In the genomic region with DNA sequence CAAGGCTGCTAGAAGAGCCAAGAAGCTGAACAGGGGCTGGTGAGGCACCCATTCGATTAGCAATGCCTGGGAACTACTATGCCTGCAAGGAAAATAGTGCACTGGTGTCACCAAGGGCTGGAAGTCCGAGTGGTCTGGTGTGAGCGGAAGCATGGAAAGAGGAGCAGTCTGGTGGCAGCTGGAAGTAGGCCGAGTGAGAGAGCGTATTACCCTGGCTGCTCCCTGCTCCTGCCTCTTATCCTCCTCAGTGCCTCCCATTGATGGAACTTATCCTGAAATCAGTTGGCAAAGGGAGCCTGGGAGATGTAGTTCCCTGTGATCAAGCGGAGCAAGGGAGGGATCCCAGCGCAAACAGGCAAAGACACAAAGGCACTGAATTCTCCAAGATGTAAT, we compare ENCODE assay signal across 9 cellular contexts. TPM values are rescaled to one million over a fixed set of nuclear protein-coding genes. Genes with fewer than 3 reads are reported as not detected.
DNase-seq lines count a peak whose midpoint lies in the region; FAIRE-seq and TF ChIP-seq lines count a peak whose summit lies in the region.
"Had no signal": no experiment of that assay in that cellular context is flagged by ENCODE, and none has a peak within 500 bp of the region (broad histone marks: within the 10 kb centered on the region; RNA-seq: fewer than 3 reads in every experiment).

No MANE protein-coding gene starts in this region.

- CTCF ChIA-PET in CD8-positive, alpha-beta memory T cell (lab: Charles Lee) = interaction anchor here (1.1 to 5.7 kb wide), 7 partner anchors 9 to 239 kb away, joined by 4 to 46 read pairs (median 6); a partner anchor contains a TSS
- CTCF ChIA-PET in Caco-2 (lab: Charles Lee) = no interaction called here

- peaks cover 17% of the 10 kb centered on the region; the same call in 1 of the 2 replicates for H3K79me2 ChIP-seq in OCI-LY1 (ENCODE audit: insufficient read depth, low read length)

- DNase-seq in CD8-positive, alpha-beta memory T cell = no peak
- DNase-seq in dorsolateral prefrontal cortex = peak in 4 of 10 donors; percentile 20 to 55 (median 46)
- DNase-seq in nucleus accumbens (lab: John Stamatoyannopoulos, UW) = peak in 29 of 56 donors; percentile 10 to 55 (median 27)
- DNase-seq in 8988T = no peak
- no peak for DNase-seq in Caco-2
- no peak for DNase-seq in ureter (ENCODE audit: low spot score)
- DNase-seq in GM19239 (ENCODE audit: insufficient read length, low spot score) = no peak

- H3F3A ChIP-seq in OCI-LY1 (ENCODE audit: insufficient read depth, low read length) = 0 out of 2 replicates have a peak, but pooled peaks cover 7% of the 10 kb centered on the region

- peaks cover 91% of the 10 kb centered on the region for H3K4me1 ChIP-seq in CD8-positive, alpha-beta memory T cell (ENCODE audit: insufficient read depth, low read length)
- peaks cover 92% of the 10 kb centered on the region for H3K4me1 ChIP-seq in OCI-LY1 (ENCODE audit: insufficient read depth, low read length, severe bottlenecking)
- no peaks in the 10 kb centered on the region for H3K4me1 ChIP-seq in Caco-2

- TF ChIP-seq CTCF in OCI-LY1 (IDR thresholded peaks at IDR 0.05; ENCODE audit: low read length) (no peak), dorsolateral prefrontal cortex (IDR thresholded peaks at IDR 0.05 in 54 of 56, conservative IDR thresholded peaks at IDR 0.05 in 2 of 56; ENCODE audit: low read depth in 1 of 56, partially characterized antibody in 56 of 56) (no peak), Caco-2 (IDR thresholded peaks at IDR 0.05; ENCODE audit: insufficient read depth in 1 of 2, low read depth in 1 of 2, low read length in 1 of 2, severe bottlenecking in 1 of 2, unreplicated experiment in 1 of 2) (no peak)

- H3K27ac ChIP-seq in CD8-positive, alpha-beta memory T cell (ENCODE audit: low read depth, low read length) = peak overlapping the region; percentile 95
- H3K27ac ChIP-seq in OCI-LY1 (ENCODE audit: low read depth, low read length, poor library complexity, severe bottlenecking) (peak overlapping the region; percentile 94), dorsolateral prefrontal cortex (peak overlapping the region in 56 of 59 donors; percentile 48 to 93 (median 85))

- H3K4me1 Mint-ChIP-seq in CD8-positive, alpha-beta memory T cell = peaks cover 85 to 96% (median 93%) of the 10 kb centered on the region in 3 donors
- no peaks in the 10 kb centered on the region for H3K4me1 Mint-ChIP-seq in Caco-2 (ENCODE audit: low read depth, unreplicated experiment)

- no TSS peak for BruUV-seq in Caco-2 (replicated peaks; lab: Mats Ljungman, UMichigan)

- H3K27me3 ChIP-seq in CD8-positive, alpha-beta memory T cell (ENCODE audit: insufficient read depth, low read length, poor library complexity, severe bottlenecking) = no peaks in the 10 kb centered on the region
- H3K27me3 ChIP-seq in OCI-LY1 (ENCODE audit: insufficient read depth, low read length) (no peaks in the 10 kb centered on the region), dorsolateral prefrontal cortex (no peaks in the 10 kb centered on the region), Caco-2 (replicated peaks; ENCODE audit: control insufficient read depth, insufficient read depth, low read length) (no peaks in the 10 kb centered on the region)

- no peaks in the 10 kb centered on the region for H3K9me3 Mint-ChIP-seq in CD8-positive, alpha-beta memory T cell
- no peaks in the 10 kb centered on the region for H3K9me3 Mint-ChIP-seq in Caco-2 (ENCODE audit: unreplicated experiment)

- no peak overlapping the region for H2AFZ ChIP-seq in OCI-LY1 (ENCODE audit: low read length)

- intact Hi-C loops in dorsolateral prefrontal cortex (cut with DNase I) = no loop called here
- intact Hi-C loops in Caco-2 (cut with micrococcal nuclease; ENCODE audit: unreplicated experiment) = no loop called here

- H4K20me1 ChIP-seq in OCI-LY1 (ENCODE audit: insufficient read depth, low read length) = no peaks in the 10 kb centered on the region

- peak overlapping the region; percentile 90 to 100 (median 98) for H3K27ac Mint-ChIP-seq in CD8-positive, alpha-beta memory T cell
- H3K27ac Mint-ChIP-seq in Caco-2 (ENCODE audit: unreplicated experiment) = no peak overlapping the region

- H3K9me2 ChIP-seq in OCI-LY1 (ENCODE audit: low read depth, low read length) = no peaks in the 10 kb centered on the region

- no peaks in the 10 kb centered on the region for H3K36me3 ChIP-seq in CD8-positive, alpha-beta memory T cell (ENCODE audit: insufficient read depth, low read length)
- H3K36me3 ChIP-seq in OCI-LY1 (ENCODE audit: insufficient read depth, low read length) = no peaks in the 10 kb centered on the region
- H3K36me3 ChIP-seq in Caco-2 (ENCODE audit: control insufficient read depth, insufficient read depth, low read length) = no peaks in the 10 kb centered on the region

- H3K4me3 Mint-ChIP-seq in CD8-positive, alpha-beta memory T cell = peak overlapping the region; percentile 72 to 90 (median 84)
- no peak overlapping the region for H3K4me3 Mint-ChIP-seq in Caco-2 (ENCODE audit: unreplicated experiment)

- H3K9ac ChIP-seq in OCI-LY1 (ENCODE audit: low read length) = peak overlapping the region; percentile 45; the same call in 1 of the 2 replicates

- no peak for FAIRE-seq in GM19239 (lab: Jason Lieb, UNC)

- peak overlapping the region; percentile 40 for H3K4me3 ChIP-seq in CD8-positive, alpha-beta memory T cell (ENCODE audit: low read length)
- H3K4me3 ChIP-seq in OCI-LY1 (ENCODE audit: low read depth, low read length, poor library complexity, severe bottlenecking) (peak overlapping the region; percentile 29), dorsolateral prefrontal cortex (peak overlapping the region in 54 of 59 donors; percentile 1 to 58 (median 27)), Caco-2 (ENCODE audit: low read depth, low read length) (no peak overlapping the region)
- H3K4me3 ChIP-seq: lung had no signal

- peaks cover 7 to 36% (median 11%) of the 10 kb centered on the region in 3 donors for H3K36me3 Mint-ChIP-seq in CD8-positive, alpha-beta memory T cell
- no peaks in the 10 kb centered on the region for H3K36me3 Mint-ChIP-seq in Caco-2 (ENCODE audit: insufficient read depth, unreplicated experiment)

- POLR2A ChIA-PET in CD8-positive, alpha-beta memory T cell (lab: Charles Lee) = interaction anchor here (8.8 kb wide), 1 partner anchor 9 kb away, joined by 86 read pairs; a partner anchor contains a TSS
- POLR2A ChIA-PET in Caco-2 (lab: Charles Lee) = no interaction called here

- no peaks in the 10 kb centered on the region for H3K9me3 ChIP-seq in CD8-positive, alpha-beta memory T cell (ENCODE audit: low read length)
- no peaks in the 10 kb centered on the region for H3K9me3 ChIP-seq in OCI-LY1 (ENCODE audit: low read length)
- H3K9me3 ChIP-seq in Caco-2 = no peaks in the 10 kb centered on the region

- H3K27me3 Mint-ChIP-seq in CD8-positive, alpha-beta memory T cell = peaks cover 0 to 3% of the 10 kb centered on the region in 2 donors
- no peaks in the 10 kb centered on the region for H3K27me3 Mint-ChIP-seq in Caco-2 (ENCODE audit: insufficient read depth, unreplicated experiment)

- H3K4me2 ChIP-seq in OCI-LY1 (ENCODE audit: low read length) = peak overlapping the region; percentile 63

RNA-seq across cellular contexts. Expression of a gene that starts 9.6 kb away (rescaled TPM):
- 100 to 1,000 TPM; 144 to 146 TPM for total RNA-seq in CD8-positive, alpha-beta memory T cell
- polyA plus RNA-seq in CD8-positive, alpha-beta memory T cell = 340 TPM
- 100 to 1,000 TPM in 80 of 120 experiments, 10 to 100 TPM in 40; 58.5 to 148 (median 109) TPM for total RNA-seq in dorsolateral prefrontal cortex
- total RNA-seq in Caco-2 (2022) = 6.8 and 7.5 TPM in 2 replicates
- total RNA-seq in ureter = 39.5 TPM

Comparison
In these comparisons a context has a peak if more than half of its experiments do, and no peak if none do; other contexts are left out.
1. DNase-seq: peak in nucleus accumbens (29 of 56); none in CD8-positive, alpha-beta memory T cell (0 of 5), 8988T (single experiment), Caco-2 (0 of 2), ureter (single experiment) and GM19239 (single experiment).
2. Peak in every context shown above with its lines, with median percentiles within 50 percentile points of each other: H3K27ac ChIP-seq.